Comparison of ENCODE assay signal across 19 cellular contexts in genomic region chr22:46629291-46629690, GRCh38.
"Had no signal": no experiment of that assay in that cellular context is flagged by ENCODE, and none has a peak within 500 bp of the region (broad histone marks: within the 10 kb centered on the region; RNA-seq: fewer than 3 reads in every experiment).

No MANE protein-coding gene starts in this region.

- H3K27me3 ChIP-seq: SJCRH30 had no signal

- H3K9ac ChIP-seq: KMS-11 had no signal

- H3K36me3 ChIP-seq: SJCRH30 had no signal

- H3K36me3 Mint-ChIP-seq: IgD-negative memory B cell had no signal

- ATAC-seq: K562, SK-N-SH treated with all-trans-retinoic acid at 6 μM for 48 hours had no signal

- H3K4me1 ChIP-seq: SJCRH30 had no signal

- H3K4me2 ChIP-seq: KMS-11 had no signal

- H3K27me3 Mint-ChIP-seq: IgD-negative memory B cell had no signal

- DNase-seq: Kasumi-1, MM.1S, NCI-H1092 treated with DMSO at 0.1 percent for 48 hours, NCI-H1436, NCI-H187, NCI-H2029, NCI-H2081 treated with DMSO at 0.1 percent for 48 hours, NCI-H226, NCI-H510A, NCI-H524 treated with DMSO at 0.1 percent for 48 hours, NCI-H69, NCI-H774, RPMI8226, SHP77 treated with DMSO at 0.1 percent for 48 hours, SJCRH30 had no signal

- H3K27ac ChIP-seq: KMS-11, SJCRH30 had no signal

- H3K9me3 Mint-ChIP-seq: IgD-negative memory B cell had no signal

- H3K4me3 Mint-ChIP-seq: IgD-negative memory B cell had no signal

- H3K4me3 ChIP-seq: K562, SJCRH30 had no signal

- H3K9me3 ChIP-seq: SJCRH30 had no signal
